Comparison of ENCODE assay signal across 34 cellular contexts in genomic region chr12:103668520-103668919, GRCh38.
"Had no signal": no experiment of that assay in that cellular context is flagged by ENCODE, and none has a peak within 500 bp of the region (broad histone marks: within the 10 kb centered on the region; RNA-seq: fewer than 3 reads in every experiment).

No MANE protein-coding gene starts in this region.

- H3K27me3 Mint-ChIP-seq: activated CD4-positive, alpha-beta memory T cell treated with anti-CD3 and anti-CD28 coated beads for 36 hours had no signal

- H3K4me1 ChIP-seq: adrenal gland, esophagus muscularis mucosa had no signal

- H3K36me3 ChIP-seq: adrenal gland, esophagus muscularis mucosa, WERI-Rb-1 had no signal

- H3K27me3 ChIP-seq: body of pancreas, esophagus muscularis mucosa had no signal

- H3K4me3 ChIP-seq: adrenal gland, body of pancreas, esophagus muscularis mucosa had no signal

- H3K4me3 Mint-ChIP-seq: activated B cell treated with CpG ODN at 0.5 μM for 24 hours; activated CD4-positive, alpha-beta memory T cell treated with anti-CD3 and anti-CD28 coated beads for 36 hours; activated CD8-positive, alpha-beta memory T cell treated with anti-CD3 and anti-CD28 coated beads, Interleukin-2, amount 10 ng/mL, durations not matched to agents 7 days and 5 days; activated CD8-positive, alpha-beta T cell treated with anti-CD3 and anti-CD28 coated beads, Interleukin-2, amount 10 ng/mL, durations not matched to agents 7 days and 5 days; activated naive CD4-positive, alpha-beta T cell treated with anti-CD3 and anti-CD28 coated beads for 36 hours; activated naive CD4-positive, alpha-beta T cell treated with anti-CD3 and anti-CD28 coated beads, Interleukin-2, amount 50 U/mL, for 24 hours; activated naive CD8-positive, alpha-beta T cell treated with anti-CD3 and anti-CD28 coated beads for 36 hours; activated naive CD8-positive, alpha-beta T cell treated with anti-CD3 and anti-CD28 coated beads, Interleukin-2, amount 50 U/mL, for 24 hours; activated T-helper 1 cell treated with anti-CD3 and anti-CD28 coated beads, Interleukin-12 subunit alpha, Interleukin-12 subunit beta, Interleukin-2, Interleukin-4 antibody, amounts not matched to agents 30 ng/mL and 10 ng/mL and 1 ng/mL, durations not matched to agents 14 hours and 24 hours and 36 hours; effector memory CD8-positive, alpha-beta T cell; T-helper 17 cell; T-helper 2 cell treated with Interferon-gamma antibody and Interleukin-4, amounts not matched to agents 5 μg/mL and 100 μg/mL, for 36 hours had no signal

- H3K9me3 ChIP-seq: adrenal gland, body of pancreas, esophagus muscularis mucosa had no signal

- H3K27ac ChIP-seq: adrenal gland, body of pancreas, esophagus muscularis mucosa, WERI-Rb-1 had no signal

- FAIRE-seq: colon had no signal

- H3K4me1 Mint-ChIP-seq: activated B cell treated with CpG ODN at 0.5 μM for 24 hours; activated CD8-positive, alpha-beta memory T cell treated with anti-CD3 and anti-CD28 coated beads, Interleukin-2, amount 10 ng/mL, durations not matched to agents 7 days and 5 days; activated naive CD4-positive, alpha-beta T cell treated with anti-CD3 and anti-CD28 coated beads, Interleukin-2, amount 50 U/mL, for 24 hours; activated naive CD8-positive, alpha-beta T cell treated with anti-CD3 and anti-CD28 coated beads for 36 hours; activated naive CD8-positive, alpha-beta T cell treated with anti-CD3 and anti-CD28 coated beads, Interleukin-2, amount 50 U/mL, for 24 hours had no signal

- DNase-seq: activated B cell treated with CpG ODN at 0.5 μM for 24 hours; activated CD4-positive, alpha-beta memory T cell treated with anti-CD3 and anti-CD28 coated beads for 36 hours; activated CD4-positive, alpha-beta T cell treated with anti-CD3 and anti-CD28 coated beads for 48 hours; activated CD8-positive, alpha-beta memory T cell treated with anti-CD3 and anti-CD28 coated beads, Interleukin-2, amount 10 ng/mL, durations not matched to agents 7 days and 5 days; activated CD8-positive, alpha-beta memory T cell treated with anti-CD3 and anti-CD28 coated beads, Interleukin-2, amount 50 U/mL, for 4 hours; activated CD8-positive, alpha-beta T cell treated with anti-CD3 and anti-CD28 coated beads, Interleukin-2, amount 10 ng/mL, durations not matched to agents 7 days and 5 days; activated effector memory CD4-positive, alpha-beta T cell treated with anti-CD3 and anti-CD28 coated beads, Interleukin-2, amount 50 U/mL, for 16 hours; activated naive CD4-positive, alpha-beta T cell treated with anti-CD3 and anti-CD28 coated beads for 36 hours; activated naive CD8-positive, alpha-beta T cell treated with anti-CD3 and anti-CD28 coated beads for 36 hours; activated naive CD8-positive, alpha-beta T cell treated with anti-CD3 and anti-CD28 coated beads, Interleukin-2, amount 50 U/mL, for 24 hours; activated T-cell treated with anti-CD3 and anti-CD28 coated beads, Interleukin-2, amount 50 U/mL, for 1 hour; activated T-cell treated with anti-CD3 and anti-CD28 coated beads, Interleukin-2, amount 50 U/mL, for 48 hours; adrenal gland; amygdala; aorta; body of pancreas; caudate nucleus; cortex of kidney; dermis blood vessel endothelial cell; effector CD4-positive, alpha-beta T cell; effector memory CD8-positive, alpha-beta T cell; erythroblast; foreskin melanocyte; T-helper 1 cell; T-helper 17 cell; T1000; WERI-Rb-1 had no signal

- ATAC-seq: activated CD4-positive, CD25-positive, alpha-beta regulatory T cell treated with anti-CD3 and anti-CD28 coated beads, Interleukin-2, amount 50 U/mL, for 24 hours; activated CD8-positive, alpha-beta memory T cell treated with anti-CD3 and anti-CD28 coated beads, Interleukin-2, amount 10 ng/mL, durations not matched to agents 7 days and 5 days; activated CD8-positive, alpha-beta T cell treated with anti-CD3 and anti-CD28 coated beads, Interleukin-2, amount 10 ng/mL, durations not matched to agents 7 days and 5 days; activated naive CD8-positive, alpha-beta T cell treated with anti-CD3 and anti-CD28 coated beads, Interleukin-2, amount 50 U/mL, for 24 hours; body of pancreas; effector memory CD8-positive, alpha-beta T cell; T-helper 17 cell had no signal

- H3K9me3 Mint-ChIP-seq: activated B cell treated with CpG ODN at 0.5 μM for 24 hours; activated CD4-positive, alpha-beta memory T cell treated with anti-CD3 and anti-CD28 coated beads for 36 hours; activated naive CD4-positive, alpha-beta T cell treated with anti-CD3 and anti-CD28 coated beads for 36 hours; activated naive CD4-positive, alpha-beta T cell treated with anti-CD3 and anti-CD28 coated beads, Interleukin-2, amount 50 U/mL, for 24 hours; activated naive CD8-positive, alpha-beta T cell treated with anti-CD3 and anti-CD28 coated beads for 36 hours; activated naive CD8-positive, alpha-beta T cell treated with anti-CD3 and anti-CD28 coated beads, Interleukin-2, amount 50 U/mL, for 24 hours; activated T-helper 1 cell treated with anti-CD3 and anti-CD28 coated beads, Interleukin-12 subunit alpha, Interleukin-12 subunit beta, Interleukin-2, Interleukin-4 antibody, amounts not matched to agents 30 ng/mL and 10 ng/mL and 1 ng/mL, durations not matched to agents 14 hours and 24 hours and 36 hours; activated T-helper 2 cell treated with anti-CD3 and anti-CD28 coated beads, Interferon-gamma antibody, Interleukin-2, Interleukin-4, amounts not matched to agents 10 μg/mL and 5 μg/mL and 100 μg/mL, durations not matched to agents 14 hours and 24 hours and 36 hours; effector memory CD8-positive, alpha-beta T cell; T-helper 2 cell treated with Interferon-gamma antibody and Interleukin-4, amounts not matched to agents 5 μg/mL and 100 μg/mL, for 36 hours had no signal

- H3K36me3 Mint-ChIP-seq: activated CD4-positive, alpha-beta memory T cell treated with anti-CD3 and anti-CD28 coated beads for 36 hours; activated CD8-positive, alpha-beta memory T cell treated with anti-CD3 and anti-CD28 coated beads, Interleukin-2, amount 10 ng/mL, durations not matched to agents 7 days and 5 days; activated naive CD4-positive, alpha-beta T cell treated with anti-CD3 and anti-CD28 coated beads, Interleukin-2, amount 50 U/mL, for 24 hours; activated naive CD8-positive, alpha-beta T cell treated with anti-CD3 and anti-CD28 coated beads for 36 hours had no signal

- H3K27ac Mint-ChIP-seq: activated B cell treated with CpG ODN at 0.5 μM for 24 hours; activated CD4-positive, alpha-beta memory T cell treated with anti-CD3 and anti-CD28 coated beads for 36 hours; activated CD8-positive, alpha-beta memory T cell treated with anti-CD3 and anti-CD28 coated beads, Interleukin-2, amount 10 ng/mL, durations not matched to agents 7 days and 5 days; activated CD8-positive, alpha-beta T cell treated with anti-CD3 and anti-CD28 coated beads, Interleukin-2, amount 10 ng/mL, durations not matched to agents 7 days and 5 days; activated naive CD4-positive, alpha-beta T cell treated with anti-CD3 and anti-CD28 coated beads for 36 hours; activated naive CD4-positive, alpha-beta T cell treated with anti-CD3 and anti-CD28 coated beads, Interleukin-2, amount 50 U/mL, for 24 hours; activated naive CD8-positive, alpha-beta T cell treated with anti-CD3 and anti-CD28 coated beads for 36 hours; activated naive CD8-positive, alpha-beta T cell treated with anti-CD3 and anti-CD28 coated beads, Interleukin-2, amount 50 U/mL, for 24 hours; activated T-helper 1 cell treated with anti-CD3 and anti-CD28 coated beads, Interleukin-12 subunit alpha, Interleukin-12 subunit beta, Interleukin-2, Interleukin-4 antibody, amounts not matched to agents 30 ng/mL and 10 ng/mL and 1 ng/mL, durations not matched to agents 14 hours and 24 hours and 36 hours; activated T-helper 2 cell treated with anti-CD3 and anti-CD28 coated beads, Interferon-gamma antibody, Interleukin-2, Interleukin-4, amounts not matched to agents 10 μg/mL and 5 μg/mL and 100 μg/mL, durations not matched to agents 14 hours and 24 hours and 36 hours; effector memory CD8-positive, alpha-beta T cell; T-helper 17 cell; T-helper 2 cell treated with Interferon-gamma antibody and Interleukin-4, amounts not matched to agents 5 μg/mL and 100 μg/mL, for 36 hours had no signal
